ENCODE assay signal across 13 cellular contexts in genomic region chr1:1345860-1346500, GRCh38. TPM values are rescaled to one million over a fixed set of nuclear protein-coding genes. Genes with fewer than 3 reads are reported as not detected.
A peak's percentile ranks its signal among the peaks of the same experiment; 100 is the strongest.
DNase-seq lines count a peak whose midpoint lies in the region; ATAC-seq and TF ChIP-seq lines count a peak whose summit lies in the region.
"Had no signal": no experiment of that assay in that cellular context is flagged by ENCODE, and none has a peak within 500 bp of the region (broad histone marks: within the 10 kb centered on the region; RNA-seq: fewer than 3 reads in every experiment).

No MANE protein-coding gene starts in this region.

- peaks cover 53% of the 10 kb centered on the region for H3K4me1 Mint-ChIP-seq in dendritic cell treated with granulocyte-macrophage colony-stimulating factor and Interleukin-4, amounts not matched to agents 40 ng/mL and 50 ng/mL, for 4 days (ENCODE audit: low read depth)

- H3K4me3 ChIP-seq in right atrium auricular region (no peak overlapping the region), lower lobe of right lung (no peak overlapping the region), upper lobe of right lung (no peak overlapping the region)
- H3K4me3 ChIP-seq: HAP-1, skin epidermis had no signal

- H3K36me3 Mint-ChIP-seq in dendritic cell treated with granulocyte-macrophage colony-stimulating factor and Interleukin-4, amounts not matched to agents 40 ng/mL and 50 ng/mL, for 4 days (ENCODE audit: low read depth) = peaks cover 14% of the 10 kb centered on the region

- no peaks in the 10 kb centered on the region for H3K9me3 Mint-ChIP-seq in dendritic cell treated with granulocyte-macrophage colony-stimulating factor and Interleukin-4, amounts not matched to agents 40 ng/mL and 50 ng/mL, for 4 days
- H3K9me3 Mint-ChIP-seq: T-helper 1 cell treated with Interleukin-12 subunit alpha and Interleukin-12 subunit beta and Interleukin-4 antibody, amounts not matched to agents 30 μg/mL and 1 μg/mL, for 36 hours had no signal

- no peak for TF ChIP-seq CTCF in right atrium auricular region (IDR thresholded peaks at IDR 0.05)
- TF ChIP-seq CTCF in lower lobe of right lung (IDR thresholded peaks at IDR 0.05) = no peak
- TF ChIP-seq CTCF in upper lobe of right lung (IDR thresholded peaks at IDR 0.05) = no peak

- H3K27ac Mint-ChIP-seq in dendritic cell treated with granulocyte-macrophage colony-stimulating factor and Interleukin-4, amounts not matched to agents 40 ng/mL and 50 ng/mL, for 4 days = peak overlapping the region; percentile 6
- H3K27ac Mint-ChIP-seq: T-helper 1 cell treated with Interleukin-12 subunit alpha and Interleukin-12 subunit beta and Interleukin-4 antibody, amounts not matched to agents 30 μg/mL and 1 μg/mL, for 36 hours had no signal

- no peak for ATAC-seq in Right ventricle myocardium inferior
- no peak for ATAC-seq in lower lobe of right lung
- no peak for ATAC-seq in upper lobe of right lung
- ATAC-seq in HG02642 (IDR thresholded peaks at IDR 0.05; ENCODE audit: poor library complexity, unreplicated experiment) = no peak

- peaks cover 0 to 46% of the 10 kb centered on the region in 2 donors for H3K4me1 ChIP-seq in right atrium auricular region
- H3K4me1 ChIP-seq in lower lobe of right lung = peaks cover 41% of the 10 kb centered on the region
- H3K4me1 ChIP-seq in upper lobe of right lung = peaks cover 26% of the 10 kb centered on the region
- H3K4me1 ChIP-seq: HAP-1 had no signal

- no peaks in the 10 kb centered on the region for H3K27me3 Mint-ChIP-seq in dendritic cell treated with granulocyte-macrophage colony-stimulating factor and Interleukin-4, amounts not matched to agents 40 ng/mL and 50 ng/mL, for 4 days

- peak overlapping the region in 1 of 2 donors; percentile 80 for H3K27ac ChIP-seq in right atrium auricular region
- peak overlapping the region; percentile 46 for H3K27ac ChIP-seq in lower lobe of right lung
- peak overlapping the region; percentile 58 for H3K27ac ChIP-seq in upper lobe of right lung

- H3K27me3 ChIP-seq in right atrium auricular region = no peaks in the 10 kb centered on the region
- H3K27me3 ChIP-seq in lower lobe of right lung (ENCODE audit: low read depth) = no peaks in the 10 kb centered on the region
- H3K27me3 ChIP-seq in upper lobe of right lung = no peaks in the 10 kb centered on the region

- intact Hi-C loops in Right ventricle myocardium inferior (cut with DNase I) = loop anchor here (2.0 kb wide), 1 partner anchor 21 kb away; the partner anchor contains the start of genes CPTP and INTS11
- intact Hi-C loops in dendritic cell treated with granulocyte-macrophage colony-stimulating factor and Interleukin-4, amounts not matched to agents 40 ng/mL and 50 ng/mL, for 4 days (cut with micrococcal nuclease) = no loop called here
- intact Hi-C loops in lower lobe of right lung (cut with DNase I) = no loop called here
- intact Hi-C loops in upper lobe of right lung (cut with DNase I) = no loop called here

- no peaks in the 10 kb centered on the region for H3K36me3 ChIP-seq in right atrium auricular region
- H3K36me3 ChIP-seq in lower lobe of right lung = peaks cover 8% of the 10 kb centered on the region
- no peaks in the 10 kb centered on the region for H3K36me3 ChIP-seq in upper lobe of right lung

- peak; percentile 60 for DNase-seq in Right ventricle myocardium inferior (ENCODE audit: missing footprints)
- no peak for DNase-seq in right atrium auricular region (ENCODE audit: low spot score)
- no peak for DNase-seq in lower lobe of right lung
- no peak for DNase-seq in upper lobe of right lung
- no peak for DNase-seq in T-helper 1 cell
- DNase-seq in NCI-H510A (lab: John Stamatoyannopoulos, UW) = no peak
- DNase-seq: 8988T, dermis blood vessel endothelial cell had no signal

- no peaks in the 10 kb centered on the region for H3K9me3 ChIP-seq in right atrium auricular region
- no peaks in the 10 kb centered on the region for H3K9me3 ChIP-seq in lower lobe of right lung
- H3K9me3 ChIP-seq in upper lobe of right lung = no peaks in the 10 kb centered on the region
- H3K9me3 ChIP-seq: HAP-1 had no signal

- H3K4me3 Mint-ChIP-seq in dendritic cell treated with granulocyte-macrophage colony-stimulating factor and Interleukin-4, amounts not matched to agents 40 ng/mL and 50 ng/mL, for 4 days = no peak overlapping the region

RNA-seq across cellular contexts. Expression of gene DVL1, which starts 3.2 kb away (rescaled TPM):
- total RNA-seq in Right ventricle myocardium inferior = 119 TPM
- total RNA-seq in right atrium auricular region = 10 to 100 TPM; 75.0 to 80.2 TPM
- 60.4 TPM for total RNA-seq in lower lobe of right lung
- total RNA-seq in upper lobe of right lung = 66.0 TPM

RNA-seq across cellular contexts. Expression of gene MXRA8, which starts 12.4 kb away (rescaled TPM):
- total RNA-seq in Right ventricle myocardium inferior (21.8 TPM), right atrium auricular region (10 to 100 TPM; 53.4 to 58.6 TPM), lower lobe of right lung (39.3 TPM), upper lobe of right lung (66.3 TPM)

RNA-seq across cellular contexts. Expression of gene TAS1R3, which starts 14.9 kb away (rescaled TPM):
- total RNA-seq in Right ventricle myocardium inferior = 0.51 TPM
- under 1 TPM; 0.30 to 0.35 TPM for total RNA-seq in right atrium auricular region
- total RNA-seq in lower lobe of right lung = 0.65 TPM
- total RNA-seq in upper lobe of right lung = 0.32 TPM

RNA-seq across cellular contexts. Expression of gene CPTP, which starts 21.4 kb away (rescaled TPM):
- 119 TPM for total RNA-seq in Right ventricle myocardium inferior
- total RNA-seq in right atrium auricular region = 10 to 100 TPM; 35.6 to 64.1 TPM
- total RNA-seq in lower lobe of right lung = 20.4 TPM
- total RNA-seq in upper lobe of right lung = 20.4 TPM

RNA-seq across cellular contexts. Expression of gene INTS11, which starts 21.5 kb away (rescaled TPM):
- total RNA-seq in Right ventricle myocardium inferior (75.7 TPM), right atrium auricular region (10 to 100 TPM; 59.6 to 65.2 TPM), lower lobe of right lung (88.9 TPM), upper lobe of right lung (81.9 TPM)
